14 cellular contexts compared by ENCODE assay signal in genomic region chr2:7744827-7745226, GRCh38.
DNase-seq lines count a peak whose midpoint lies in the region; ATAC-seq and TF ChIP-seq lines count a peak whose summit lies in the region.
"Had no signal": no experiment of that assay in that cellular context is flagged by ENCODE, and none has a peak within 500 bp of the region (broad histone marks: within the 10 kb centered on the region; RNA-seq: fewer than 3 reads in every experiment).

No MANE protein-coding gene starts in this region.

- no peak for ATAC-seq in HG02571 (IDR thresholded peaks at IDR 0.05; ENCODE audit: unreplicated experiment)
- ATAC-seq in GM18511 (IDR thresholded peaks at IDR 0.05; ENCODE audit: unreplicated experiment) = no peak
- ATAC-seq: gastroesophageal sphincter had no signal

- in situ Hi-C loops in brain microvascular endothelial cell (cut with HindIII; ENCODE audit: low pct_ligation_motif_present, low sequenced_read_pairs) = no loop called here

- no peak overlapping the region for H3K27ac ChIP-seq in brain microvascular endothelial cell
- H3K27ac ChIP-seq: gastroesophageal sphincter had no signal

- DNase-seq in activated gamma-delta T cell treated with Interleukin-2 at 50 U/mL for 16 hours = peak; percentile 53
- DNase-seq in activated gamma-delta T cell (lab: John Stamatoyannopoulos, UW) = no peak
- DNase-seq in SHP77 treated with DMSO at 0.1 percent for 48 hours (lab: John Stamatoyannopoulos, UW) = peak; percentile 22
- peak; percentile 17 for DNase-seq in brain microvascular endothelial cell
- peak; percentile 46 to 58 for DNase-seq in stimulated activated CD8-positive, alpha-beta memory T cell treated with anti-CD3 and anti-CD28 coated beads, Interleukin-15, amount 100 ng/mL, for 48 hours (ENCODE audit: low read depth in 2 of 2)
- no peak for DNase-seq in DMS153 (lab: John Stamatoyannopoulos, UW)
- DNase-seq: GDM1, KG1, nephron progenitor cell had no signal

- no peaks in the 10 kb centered on the region for H3K36me3 ChIP-seq in brain microvascular endothelial cell (replicated peaks)
- H3K36me3 ChIP-seq: gastroesophageal sphincter, Peyer's patch had no signal

- no peak for TF ChIP-seq CTCF in brain microvascular endothelial cell (IDR thresholded peaks at IDR 0.05; ENCODE audit: low read depth, low read length, missing control alignments)

- no peak overlapping the region for H3K4me3 ChIP-seq in brain microvascular endothelial cell (ENCODE audit: low read depth, low read length)
- H3K4me3 ChIP-seq: gastroesophageal sphincter, Peyer's patch, skin epidermis had no signal

- no peaks in the 10 kb centered on the region for H3K27me3 ChIP-seq in brain microvascular endothelial cell (replicated peaks)
- H3K27me3 ChIP-seq: gastroesophageal sphincter, Peyer's patch had no signal

Comparison
In these comparisons a context has a peak if more than half of its experiments do, and no peak if none do; other contexts are left out.
1. DNase-seq: peak in activated gamma-delta T cell treated with Interleukin-2 at 50 U/mL for 16 hours (single experiment), SHP77 treated with DMSO at 0.1 percent for 48 hours (single experiment), brain microvascular endothelial cell (single experiment) and stimulated activated CD8-positive, alpha-beta memory T cell treated with anti-CD3 and anti-CD28 coated beads, Interleukin-15, amount 100 ng/mL, for 48 hours (2 of 2); none in activated gamma-delta T cell (single experiment) and DMS153 (single experiment).